ENCODE assay signal across 8 cellular contexts in the genomic region with DNA sequence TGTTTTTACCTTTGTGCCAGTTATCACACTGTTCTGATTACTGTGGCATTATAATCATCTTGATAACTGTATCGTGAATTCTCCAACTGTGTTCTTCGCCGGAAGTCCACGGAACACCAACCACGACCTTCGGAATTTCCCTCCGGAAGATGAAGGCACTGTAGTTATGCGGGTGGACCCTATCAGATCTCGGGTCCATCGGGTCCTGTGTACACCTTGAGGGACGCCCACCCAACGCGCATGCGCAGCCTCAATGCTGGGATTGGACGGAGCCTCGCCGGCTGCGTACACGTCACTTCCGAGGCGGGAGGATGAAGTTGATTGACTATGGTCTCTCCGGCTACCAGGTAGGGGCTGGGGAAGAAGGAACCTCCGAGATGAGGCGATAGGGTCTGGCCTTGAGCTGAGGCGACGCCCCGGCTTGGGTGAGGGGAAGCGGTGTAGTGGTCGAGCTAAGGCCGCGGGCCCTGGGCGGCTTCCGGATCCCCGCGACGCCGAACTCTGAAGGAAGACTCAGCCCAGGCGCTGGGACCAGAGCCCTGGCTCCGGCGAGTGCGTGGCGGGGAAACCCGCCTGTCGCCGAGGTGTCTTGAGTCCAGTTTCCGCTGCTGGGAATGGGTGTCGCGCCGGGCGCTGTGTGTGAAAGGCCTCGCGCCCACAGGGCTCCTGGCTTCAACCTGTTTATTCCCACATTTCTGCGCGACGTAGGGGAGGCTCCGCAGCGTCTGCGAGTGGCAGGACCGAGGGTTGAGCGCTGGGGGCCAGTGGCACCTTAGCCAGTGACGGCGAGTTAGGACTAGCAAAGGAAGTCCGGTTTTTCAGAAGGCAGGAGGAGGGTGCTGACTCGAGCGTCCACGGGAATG. TPM values are rescaled to one million over a fixed set of nuclear protein-coding genes. Genes with fewer than 3 reads are reported as not detected.
DNase-seq lines count a peak whose midpoint lies in the region; ATAC-seq and TF ChIP-seq lines count a peak whose summit lies in the region.

Gene DHRS7B (plus strand): TSS at position 320 of the 863 bp plus-strand sequence. CDS start 8 bp downstream, at position 328.

- H3K36me3 ChIP-seq in GM06990 (ENCODE audit: control insufficient read depth, insufficient read depth, low read length) (no peaks in the 10 kb centered on the region), testis (ENCODE audit: low read depth, missing control alignments) (no peaks in the 10 kb centered on the region)

- DNase-seq in GM06990 (ENCODE audit: extremely low read depth, insufficient read length): peak; percentile 95
- peak; percentile 87 for DNase-seq in NCI-H1048 (lab: John Stamatoyannopoulos, UW)
- DNase-seq in activated naive CD4-positive, alpha-beta T cell treated with anti-CD3 and anti-CD28 coated beads, Interleukin-2, amount 50 U/mL, for 72 hours (ENCODE audit: low spot score in 2 of 2): peak; percentile 95 to 98
- no peak for DNase-seq in glomerular endothelial cell (ENCODE audit: extremely low read depth, low read depth, low spot score)
- DNase-seq in omental fat pad (ENCODE audit: low spot score): peak; percentile 94
- DNase-seq in testis: peak; percentile 97

- no peaks in the 10 kb centered on the region for H3K9me3 ChIP-seq in testis

- WGBS in testis, 2 donors: 0% methylated on average over 26 to 59 of the region's 66 CpGs

- H3K4me3 ChIP-seq in GM06990 (replicated peaks; ENCODE audit: low read depth, low read length): peak within 1 kb of the TSS; percentile 82
- peak within 1 kb of the TSS; percentile 77 to 93 for H3K4me3 ChIP-seq in testis

- H3K4me1 ChIP-seq in testis: no peaks in the 10 kb centered on the region

- peaks cover 13 to 14% of the 10 kb centered on the region in 2 donors for H3K36me3 Mint-ChIP-seq in activated naive CD4-positive, alpha-beta T cell treated with anti-CD3 and anti-CD28 coated beads, Interleukin-2, amount 50 U/mL, for 72 hours

- ATAC-seq in HG02571 (IDR thresholded peaks at IDR 0.05; ENCODE audit: unreplicated experiment): peak; percentile 91
- peak; percentile 96 for ATAC-seq in SK-N-SH treated with all-trans-retinoic acid at 6 μM for 48 hours
- ATAC-seq in activated naive CD4-positive, alpha-beta T cell treated with anti-CD3 and anti-CD28 coated beads, Interleukin-2, amount 50 U/mL, for 72 hours: peak; percentile 96
- peak; percentile 98 for ATAC-seq in omental fat pad (ENCODE audit: low FRiP score)

- no peaks in the 10 kb centered on the region for H3K27me3 ChIP-seq in GM06990 (replicated peaks; ENCODE audit: control insufficient read depth, insufficient read depth, low read length)
- no peaks in the 10 kb centered on the region for H3K27me3 ChIP-seq in testis

- TF ChIP-seq POLR2A in testis (IDR thresholded peaks at IDR 0.05): no peak

- TF ChIP-seq CTCF in GM06990 (IDR thresholded peaks at IDR 0.05; ENCODE audit: insufficient read depth, low read length, poor library complexity, severe bottlenecking): no peak
- no peak for TF ChIP-seq CTCF in omental fat pad (IDR thresholded peaks at IDR 0.05)
- TF ChIP-seq CTCF in testis (IDR thresholded peaks at IDR 0.05): peak in 1 of 3 experiments; percentile 9

- peak within 1 kb of the TSS; percentile 93 to 95 for H3K27ac Mint-ChIP-seq in activated naive CD4-positive, alpha-beta T cell treated with anti-CD3 and anti-CD28 coated beads, Interleukin-2, amount 50 U/mL, for 72 hours

- H3K9me3 Mint-ChIP-seq in activated naive CD4-positive, alpha-beta T cell treated with anti-CD3 and anti-CD28 coated beads, Interleukin-2, amount 50 U/mL, for 72 hours: no peaks in the 10 kb centered on the region

- peak within 1 kb of the TSS; percentile 87 to 88 for H3K27ac ChIP-seq in testis

- intact Hi-C loops in testis (cut with DNase I; ENCODE audit: low total_unique reads): loop anchor here (10.0 kb wide), 2 partner anchors 158 to 388 kb away; partner anchors contain the start of gene MAP2K3

TF ChIP-seq in SK-N-SH treated with all-trans-retinoic acid at 6 μM for 48 hours, 23 proteins besides CTCF, POLR2A, EP300 and RAD21:
- 0 out of 2 replicates have a peak, but pooled peaks have one; percentile 18 for TF ChIP-seq ZFP3 (CRISPR knock-in tag; IDR thresholded peaks at IDR 0.05)
- no peak for TF ChIP-seq CSDC2 (CRISPR knock-in tag; IDR thresholded peaks at IDR 0.05)
- TF ChIP-seq ZFP30 (CRISPR knock-in tag; IDR thresholded peaks at IDR 0.05): no peak
- TF ChIP-seq ZNF565 (CRISPR knock-in tag; conservative IDR thresholded peaks at IDR 0.05; ENCODE audit: low read depth): no peak

RNA-seq across cellular contexts. Expression of gene DHRS7B, which starts in this region (rescaled TPM):
- total RNA-seq in activated naive CD4-positive, alpha-beta T cell treated with anti-CD3 and anti-CD28 coated beads, Interleukin-2, amount 50 U/mL, for 72 hours: 10 to 100 TPM; 15.8 to 16.5 TPM
- total RNA-seq in glomerular endothelial cell: 12.6 and 27.4 TPM in 2 replicates
- 10 to 100 TPM; 33.6 to 55.6 (median 46.5) TPM for total RNA-seq in omental fat pad
- total RNA-seq in testis: 10 to 100 TPM; 39.0 to 53.6 TPM
- 81.7 TPM for polyA plus RNA-seq in testis (ENCODE audit: insufficient read depth, low read depth, low replicate concordance)
